Comparison of ENCODE assay signal across 17 cellular contexts in the genomic region with DNA sequence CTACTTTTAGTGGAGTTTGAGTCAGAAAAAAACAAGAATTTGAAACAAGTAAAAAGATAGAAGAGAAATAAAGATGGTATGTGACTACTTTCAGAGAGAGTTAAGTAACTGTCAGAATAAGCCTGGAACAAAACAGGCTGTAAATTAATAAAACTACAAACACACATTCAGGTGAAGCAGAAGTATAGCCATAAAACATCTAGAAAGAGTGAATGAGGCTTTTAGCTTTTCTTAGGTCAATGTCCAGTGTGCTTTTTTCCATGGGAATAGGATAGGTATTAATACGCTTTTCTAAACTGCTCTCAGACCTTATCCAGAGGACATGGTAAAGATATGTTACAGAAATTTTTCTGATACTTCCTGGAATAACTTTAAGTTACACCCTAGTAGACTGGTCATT.
"Had no signal": no experiment of that assay in that cellular context is flagged by ENCODE, and none has a peak within 500 bp of the region (broad histone marks: within the 10 kb centered on the region; RNA-seq: fewer than 3 reads in every experiment).

No MANE protein-coding gene starts in this region.

- H3K4me1 Mint-ChIP-seq: endodermal cell, neural progenitor cell had no signal

- H2AFZ ChIP-seq: neural progenitor cell had no signal

- H3K27ac ChIP-seq: coronary artery, neural progenitor cell, ovary, thoracic aorta had no signal

- DNase-seq: effector CD4-positive, alpha-beta T cell; endodermal cell; foreskin melanocyte; head of caudate nucleus; hippocampal formation; natural killer cell; nucleus accumbens; ovary; right cardiac atrium; stimulated activated CD4-positive, alpha-beta T cell treated with anti-CD3 and anti-CD28 coated beads, Interleukin-2, amount 100 ng/mL, for 48 hours; stimulated activated CD8-positive, alpha-beta memory T cell treated with anti-CD3 and anti-CD28 coated beads, Interleukin-4, amount 100 ng/mL, for 48 hours; stimulated activated naive CD8-positive, alpha-beta T cell treated with anti-CD3 and anti-CD28 coated beads, Interleukin-15, amount 100 ng/mL, for 72 hours had no signal

- H3K36me3 ChIP-seq: ovary had no signal

- H3K4me2 ChIP-seq: neural progenitor cell, smooth muscle cell had no signal

- ATAC-seq: natural killer cell; stimulated activated memory B cell treated with anti-CD40 and anti-IgM and Interleukin-4, amounts not matched to agents 10 μg/mL and 1 μg/mL and 100 μg/mL, for 72 hours; stimulated activated naive CD8-positive, alpha-beta T cell treated with anti-CD3 and anti-CD28 coated beads, Interleukin-15, amount 100 ng/mL, for 72 hours had no signal

- H3K27me3 Mint-ChIP-seq: stimulated activated memory B cell treated with anti-CD40 and anti-IgM and Interleukin-4, amounts not matched to agents 10 μg/mL and 1 μg/mL and 100 μg/mL, for 72 hours; stimulated activated naive CD8-positive, alpha-beta T cell treated with anti-CD3 and anti-CD28 coated beads, Interleukin-15, amount 100 ng/mL, for 72 hours had no signal

- H3K27ac Mint-ChIP-seq: endodermal cell; natural killer cell; neural progenitor cell; stimulated activated memory B cell treated with anti-CD40 and anti-IgM and Interleukin-4, amounts not matched to agents 10 μg/mL and 1 μg/mL and 100 μg/mL, for 72 hours had no signal

- H3K9ac ChIP-seq: neural progenitor cell had no signal

- H3K9me3 ChIP-seq: ovary had no signal

- H3K4me3 Mint-ChIP-seq: endodermal cell; natural killer cell; neural progenitor cell; stimulated activated memory B cell treated with anti-CD40 and anti-IgM and Interleukin-4, amounts not matched to agents 10 μg/mL and 1 μg/mL and 100 μg/mL, for 72 hours; stimulated activated naive CD8-positive, alpha-beta T cell treated with anti-CD3 and anti-CD28 coated beads, Interleukin-15, amount 100 ng/mL, for 72 hours had no signal

- H3K27me3 ChIP-seq: neural progenitor cell, ovary had no signal

- H3K4me1 ChIP-seq: neural progenitor cell had no signal

- H3K9me3 Mint-ChIP-seq: endodermal cell, natural killer cell had no signal

- H3K4me3 ChIP-seq: coronary artery, neural progenitor cell, ovary, smooth muscle cell, thoracic aorta had no signal
